In the genomic region with DNA sequence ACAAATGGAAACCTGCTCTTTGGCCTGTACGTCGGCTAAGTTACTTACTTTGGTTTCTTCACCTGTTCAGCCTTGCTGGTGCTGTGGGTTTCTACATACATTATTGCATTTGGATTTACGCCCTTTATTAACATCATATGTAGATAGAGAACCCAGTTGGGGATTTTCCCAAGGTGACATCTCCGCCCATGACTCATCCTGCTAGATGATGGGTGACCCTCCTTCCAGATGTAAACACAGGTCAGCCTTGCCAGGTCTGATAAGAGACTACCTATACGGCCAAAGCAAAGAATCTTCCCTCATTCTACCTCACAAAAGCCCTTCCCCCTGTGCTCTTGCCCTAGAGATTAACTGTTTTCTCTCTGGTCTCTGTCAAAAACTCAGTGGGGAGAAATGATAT, we compare ENCODE assay signal across 14 cellular contexts.
A peak's percentile ranks its signal among the peaks of the same experiment; 100 is the strongest.
DNase-seq lines count a peak whose midpoint lies in the region; ATAC-seq and TF ChIP-seq lines count a peak whose summit lies in the region.
"Had no signal": no experiment of that assay in that cellular context is flagged by ENCODE, and none has a peak within 500 bp of the region (broad histone marks: within the 10 kb centered on the region; RNA-seq: fewer than 3 reads in every experiment).

No MANE protein-coding gene starts in this region.

- H4K91ac ChIP-seq in mesenchymal stem cell (ENCODE audit: low read length) = no peak overlapping the region

- no peaks in the 10 kb centered on the region for H3K27me3 Mint-ChIP-seq in GM23338 (ENCODE audit: insufficient read depth, low read depth, poor library complexity)
- H3K27me3 Mint-ChIP-seq: activated naive CD8-positive, alpha-beta T cell had no signal

- H3K9me3 ChIP-seq in mesenchymal stem cell (ENCODE audit: control insufficient read depth, low read length) (no peaks in the 10 kb centered on the region), psoas muscle (no peaks in the 10 kb centered on the region), Karpas-422 (ENCODE audit: low read length) (no peaks in the 10 kb centered on the region)
- H3K9me3 ChIP-seq: heart left ventricle, stomach had no signal

- DNase-seq in GM23338 (ENCODE audit: low spot score) = no peak
- no peak for DNase-seq in mesenchymal stem cell
- no peak for DNase-seq in left lobe of liver (ENCODE audit: low spot score)
- no peak for DNase-seq in psoas muscle
- DNase-seq in stimulated activated CD4-positive, alpha-beta T cell treated with anti-CD3 and anti-CD28 coated beads, Interleukin-15, amount 100 ng/mL, for 24 hours = no peak
- no peak for DNase-seq in Karpas-422
- DNase-seq: heart left ventricle, NCI-H2107, stomach had no signal

- H3K18ac ChIP-seq in mesenchymal stem cell (ENCODE audit: low read depth in 1 of 2, low read length in 2 of 2) = no peak overlapping the region

- H3K4me3 Mint-ChIP-seq in GM23338 = no peak overlapping the region
- H3K4me3 Mint-ChIP-seq: activated naive CD8-positive, alpha-beta T cell; neural crest cell had no signal

- no peak overlapping the region for H2BK120ac ChIP-seq in mesenchymal stem cell (ENCODE audit: low read depth, low read length)

- H3K27ac Mint-ChIP-seq in GM23338 = peak overlapping the region; percentile 74; the same call in 1 of the 2 replicates
- H3K27ac Mint-ChIP-seq: activated naive CD8-positive, alpha-beta T cell had no signal

- no peaks in the 10 kb centered on the region for H3K9me3 Mint-ChIP-seq in GM23338

- no peak overlapping the region for H2BK15ac ChIP-seq in mesenchymal stem cell (ENCODE audit: low read depth, poor library complexity, severe bottlenecking)

- H3K4me2 ChIP-seq in GM23338 (no peak overlapping the region), mesenchymal stem cell (ENCODE audit: low read length, poor library complexity, severe bottlenecking) (no peak overlapping the region), Karpas-422 (ENCODE audit: low read depth, low read length, poor library complexity, severe bottlenecking) (no peak overlapping the region)

- H3K14ac ChIP-seq in mesenchymal stem cell (ENCODE audit: low read length in 2 of 2) = no peak overlapping the region

- H3K9ac ChIP-seq in mesenchymal stem cell (ENCODE audit: low read length) = peak overlapping the region; percentile 10
- H3K9ac ChIP-seq in Karpas-422 (ENCODE audit: low read length) = no peak overlapping the region

- no peak overlapping the region for H2BK5ac ChIP-seq in mesenchymal stem cell (ENCODE audit: low read depth, low read length, poor library complexity, severe bottlenecking)

- H3K9me2 ChIP-seq in GM23338 (ENCODE audit: insufficient read depth) = no peaks in the 10 kb centered on the region; the same call in 1 of the 2 replicates
- H3K9me2 ChIP-seq in Karpas-422 (replicated peaks; ENCODE audit: insufficient read depth, low read length) = no peaks in the 10 kb centered on the region

- H3K79me2 ChIP-seq in GM23338 (replicated peaks; ENCODE audit: insufficient read depth) = no peaks in the 10 kb centered on the region
- no peaks in the 10 kb centered on the region for H3K79me2 ChIP-seq in Karpas-422 (ENCODE audit: low read length)

- H3K79me1 ChIP-seq in mesenchymal stem cell (replicated peaks; ENCODE audit: low read length, poor library complexity, severe bottlenecking) = peaks cover 1% of the 10 kb centered on the region

- H3K4me1 ChIP-seq in GM23338 (ENCODE audit: insufficient read depth) (no peaks in the 10 kb centered on the region), mesenchymal stem cell (ENCODE audit: control insufficient read depth, insufficient read depth, low read depth, low read length) (peaks cover under 1% of the 10 kb centered on the region), psoas muscle (peaks cover 20% of the 10 kb centered on the region), Karpas-422 (ENCODE audit: low read length) (no peaks in the 10 kb centered on the region)

- H3K4ac ChIP-seq in mesenchymal stem cell (ENCODE audit: low read depth in 1 of 2, low read length in 2 of 2) = no peak overlapping the region

- H3K36me3 ChIP-seq in GM23338 (ENCODE audit: insufficient read depth) (no peaks in the 10 kb centered on the region), mesenchymal stem cell (ENCODE audit: control insufficient read depth in 1 of 2, insufficient read depth in 2 of 2, low read depth in 1 of 2, low read length in 2 of 2) (no peaks in the 10 kb centered on the region), psoas muscle (ENCODE audit: insufficient read depth in 1 of 2, low read depth in 1 of 2) (no peaks in the 10 kb centered on the region), Karpas-422 (ENCODE audit: insufficient read depth, low read length) (no peaks in the 10 kb centered on the region)

- H3K36me3 Mint-ChIP-seq in GM23338 (ENCODE audit: low read depth) = no peaks in the 10 kb centered on the region

- peaks cover 9% of the 10 kb centered on the region; the same call in 2 of the 3 replicates for H3K4me1 Mint-ChIP-seq in GM23338

- ATAC-seq in GM18861 (IDR thresholded peaks at IDR 0.05; ENCODE audit: unreplicated experiment) = peak; percentile 28
- ATAC-seq in GM23338 = peak; percentile 35; the same call in 2 of the 3 replicates
- ATAC-seq in HG03460 (IDR thresholded peaks at IDR 0.05; ENCODE audit: unreplicated experiment) = peak; percentile 31
- ATAC-seq in left lobe of liver = no peak
- ATAC-seq in psoas muscle = no peak
- ATAC-seq: heart left ventricle had no signal

- H3K23ac ChIP-seq in mesenchymal stem cell (ENCODE audit: low read length in 2 of 2) = no peak overlapping the region

- H4K20me1 ChIP-seq in GM23338 (replicated peaks; ENCODE audit: insufficient read depth) (no peaks in the 10 kb centered on the region), Karpas-422 (ENCODE audit: insufficient read depth, low read depth, low read length) (no peaks in the 10 kb centered on the region)

- no peaks in the 10 kb centered on the region for H3F3A ChIP-seq in GM23338 (replicated peaks; ENCODE audit: low read depth)

- no peak overlapping the region for H2AK5ac ChIP-seq in mesenchymal stem cell (ENCODE audit: low read length, severe bottlenecking)

- TF ChIP-seq CTCF in GM23338 (conservative IDR thresholded peaks at IDR 0.05; ENCODE audit: low read depth in 2 of 2) (no peak), psoas muscle (IDR thresholded peaks at IDR 0.05) (no peak)

- H3K27me3 ChIP-seq in GM23338 (ENCODE audit: insufficient read depth) (no peaks in the 10 kb centered on the region), mesenchymal stem cell (ENCODE audit: control insufficient read depth in 1 of 2, insufficient read depth in 1 of 2, low read length in 2 of 2) (no peaks in the 10 kb centered on the region), psoas muscle (ENCODE audit: insufficient read depth in 3 of 3, low read length in 2 of 3) (no peaks in the 10 kb centered on the region), Karpas-422 (ENCODE audit: low read length) (no peaks in the 10 kb centered on the region)
- H3K27me3 ChIP-seq: heart left ventricle, stomach had no signal

- 95% methylated on average over 5 of the region's 5 CpGs for WGBS in mesenchymal stem cell
- 89 to 94% (median 92%) methylated on average over 5 of the region's 5 CpGs for WGBS in psoas muscle, 3 donors

- no peak overlapping the region for H4K8ac ChIP-seq in mesenchymal stem cell (ENCODE audit: low read length)

- H2BK12ac ChIP-seq in mesenchymal stem cell (ENCODE audit: low read length in 2 of 2) = no peak overlapping the region

- H3K27ac ChIP-seq in GM23338 (ENCODE audit: low read depth) (no peak overlapping the region), mesenchymal stem cell (ENCODE audit: low read length, poor library complexity, severe bottlenecking) (no peak overlapping the region), psoas muscle (no peak overlapping the region), Karpas-422 (ENCODE audit: low read length) (no peak overlapping the region)
- H3K27ac ChIP-seq: heart left ventricle, HL-60, stomach had no signal

- H3K4me3 ChIP-seq in GM23338 = no peak overlapping the region
- H3K4me3 ChIP-seq in mesenchymal stem cell (ENCODE audit: insufficient read depth in 1 of 2, low read depth in 1 of 2, low read length in 2 of 2) = no peak overlapping the region
- no peak overlapping the region for H3K4me3 ChIP-seq in psoas muscle
- no peak overlapping the region for H3K4me3 ChIP-seq in Karpas-422 (ENCODE audit: low read length)
- H3K4me3 ChIP-seq: heart left ventricle, stomach had no signal

- no peak overlapping the region for H2AFZ ChIP-seq in GM23338
- no peak overlapping the region for H2AFZ ChIP-seq in mesenchymal stem cell (ENCODE audit: low read depth, low read length)
- H2AFZ ChIP-seq in Karpas-422 (ENCODE audit: low read length) = no peak overlapping the region

- intact Hi-C loops in psoas muscle (cut with DNase I) = no loop called here

TF ChIP-seq in GM23338, 12 proteins besides CTCF, POLR2A, EP300 and RAD21 (continues in another document):
- TF ChIP-seq POLR2AphosphoS5 (IDR thresholded peaks at IDR 0.05; ENCODE audit: low read depth) (no peak), ZNF331 (CRISPR knock-in tag; IDR thresholded peaks at IDR 0.05; ENCODE audit: low read depth) (no peak)
- TF ChIP-seq, protein P1, sequence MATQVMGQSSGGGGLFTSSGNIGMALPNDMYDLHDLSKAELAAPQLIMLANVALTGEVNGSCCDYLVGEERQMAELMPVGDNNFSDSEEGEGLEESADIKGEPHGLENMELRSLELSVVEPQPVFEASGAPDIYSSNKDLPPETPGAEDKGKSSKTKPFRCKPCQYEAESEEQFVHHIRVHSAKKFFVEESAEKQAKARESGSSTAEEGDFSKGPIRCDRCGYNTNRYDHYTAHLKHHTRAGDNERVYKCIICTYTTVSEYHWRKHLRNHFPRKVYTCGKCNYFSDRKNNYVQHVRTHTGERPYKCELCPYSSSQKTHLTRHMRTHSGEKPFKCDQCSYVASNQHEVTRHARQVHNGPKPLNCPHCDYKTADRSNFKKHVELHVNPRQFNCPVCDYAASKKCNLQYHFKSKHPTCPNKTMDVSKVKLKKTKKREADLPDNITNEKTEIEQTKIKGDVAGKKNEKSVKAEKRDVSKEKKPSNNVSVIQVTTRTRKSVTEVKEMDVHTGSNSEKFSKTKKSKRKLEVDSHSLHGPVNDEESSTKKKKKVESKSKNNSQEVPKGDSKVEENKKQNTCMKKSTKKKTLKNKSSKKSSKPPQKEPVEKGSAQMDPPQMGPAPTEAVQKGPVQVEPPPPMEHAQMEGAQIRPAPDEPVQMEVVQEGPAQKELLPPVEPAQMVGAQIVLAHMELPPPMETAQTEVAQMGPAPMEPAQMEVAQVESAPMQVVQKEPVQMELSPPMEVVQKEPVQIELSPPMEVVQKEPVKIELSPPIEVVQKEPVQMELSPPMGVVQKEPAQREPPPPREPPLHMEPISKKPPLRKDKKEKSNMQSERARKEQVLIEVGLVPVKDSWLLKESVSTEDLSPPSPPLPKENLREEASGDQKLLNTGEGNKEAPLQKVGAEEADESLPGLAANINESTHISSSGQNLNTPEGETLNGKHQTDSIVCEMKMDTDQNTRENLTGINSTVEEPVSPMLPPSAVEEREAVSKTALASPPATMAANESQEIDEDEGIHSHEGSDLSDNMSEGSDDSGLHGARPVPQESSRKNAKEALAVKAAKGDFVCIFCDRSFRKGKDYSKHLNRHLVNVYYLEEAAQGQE (IDR thresholded peaks at IDR 0.05; ENCODE audit: unreplicated experiment) = no peak

Comparison
In these comparisons a context has a peak if more than half of its experiments do, and no peak if none do; other contexts are left out.
1. ATAC-seq: peak in GM18861 (single experiment), GM23338 (single experiment) and HG03460 (single experiment); none in left lobe of liver (single experiment) and psoas muscle (0 of 4).